In the genomic region with DNA sequence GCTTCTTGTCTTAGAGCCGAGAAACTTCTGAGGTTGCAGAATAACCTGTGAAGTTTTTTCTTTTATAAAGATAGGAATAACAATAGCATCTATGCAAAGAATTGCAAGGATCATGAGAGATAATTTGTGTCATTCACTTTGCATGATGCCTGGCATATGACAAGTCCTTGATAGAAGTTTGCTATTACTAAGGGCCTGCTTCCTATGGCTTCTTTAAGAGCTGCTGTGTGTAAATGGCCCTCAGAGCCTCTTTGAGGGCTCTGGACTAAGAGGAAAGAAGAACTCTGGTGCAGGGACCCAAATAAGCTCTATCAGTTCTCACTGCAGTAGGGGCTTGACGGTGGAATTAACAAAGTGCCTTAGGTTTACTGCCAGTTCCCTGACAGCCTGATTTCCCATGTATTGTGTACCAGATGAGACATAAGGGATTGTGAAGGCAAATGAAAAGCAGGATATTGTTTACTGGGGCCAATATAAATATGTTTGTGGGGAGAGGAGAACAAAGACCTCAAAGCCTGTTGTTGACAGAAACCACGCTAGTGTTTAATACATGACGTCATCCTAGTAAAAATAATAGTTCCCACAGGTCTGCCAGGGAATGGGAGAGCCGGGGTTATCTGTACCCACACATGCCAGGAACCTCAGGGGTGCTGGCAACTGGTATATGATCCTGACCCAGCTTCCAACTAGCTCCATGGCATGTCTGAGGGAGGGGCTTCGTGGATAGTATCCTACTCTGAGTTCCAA, we compare ENCODE assay signal across 11 cellular contexts.
DNase-seq lines count a peak whose midpoint lies in the region; ATAC-seq and TF ChIP-seq lines count a peak whose summit lies in the region.
"Had no signal": no experiment of that assay in that cellular context is flagged by ENCODE, and none has a peak within 500 bp of the region (broad histone marks: within the 10 kb centered on the region; RNA-seq: fewer than 3 reads in every experiment).

No MANE protein-coding gene starts in this region.

- BruUV-seq in IMR-90 (replicated peaks; lab: Mats Ljungman, UMichigan), result no TSS peak

- H3K9me3 ChIP-seq in IMR-90 (ENCODE audit: control insufficient read depth, insufficient read depth, low read length) (no peaks in the 10 kb centered on the region), ovary (no peaks in the 10 kb centered on the region)

- H3K27me3 ChIP-seq in IMR-90 (ENCODE audit: control insufficient read depth, insufficient read depth, low read length) (no peaks in the 10 kb centered on the region; the same call in 1 of the 2 replicates), ovary (no peaks in the 10 kb centered on the region)

- no peak overlapping the region; the same call in 1 of the 2 replicates for H3K4me2 ChIP-seq in IMR-90 (ENCODE audit: low read depth, low read length)

- no peak overlapping the region for H2BK20ac ChIP-seq in IMR-90 (ENCODE audit: low read depth, low read length)

- no peak overlapping the region for H4K8ac ChIP-seq in IMR-90 (ENCODE audit: low read depth in 2 of 2, low read length in 2 of 2)

- H3K36me3 Mint-ChIP-seq in WTC11, result no peaks in the 10 kb centered on the region
- H3K36me3 Mint-ChIP-seq: activated naive CD4-positive, alpha-beta T cell treated with anti-CD3 and anti-CD28 coated beads, Interleukin-2, amount 10 ng/mL, durations not matched to agents 7 days and 5 days had no signal

- H3K4me1 ChIP-seq in IMR-90 (ENCODE audit: control insufficient read depth, insufficient read depth, low read length), result peaks cover 4% of the 10 kb centered on the region; the same call in 1 of the 2 replicates
- peaks cover 4% of the 10 kb centered on the region for H3K4me1 ChIP-seq in ovary (ENCODE audit: insufficient read depth)

- no peak for TF ChIP-seq RAD21 in IMR-90 (IDR thresholded peaks at IDR 0.05; ENCODE audit: low read length)

- in situ Hi-C loops in IMR-90 (cut with MboI; ENCODE audit: low sequenced_read_pairs), result no loop called here

- H2AK9ac ChIP-seq in IMR-90 (replicated peaks; ENCODE audit: low read depth, low read length, poor library complexity), result no peak overlapping the region

- intact Hi-C loops in IMR-90 (cut with micrococcal nuclease) (no loop called here), sciatic nerve (cut with DNase I) (no loop called here), ovary (cut with DNase I) (no loop called here)

- H3K9ac ChIP-seq in IMR-90 (ENCODE audit: low read depth, low read length), result no peak overlapping the region
- H3K9ac ChIP-seq: parathyroid adenoma had no signal

- DNase-seq in IMR-90 (peak; percentile 29), WTC11 (ENCODE audit: low spot score) (no peak), fibroblast of gingiva (ENCODE audit: low read depth) (peak; percentile 42), sciatic nerve (ENCODE audit: low spot score) (no peak), ovary (no peak)
- DNase-seq in activated T-cell treated with anti-CD3 and anti-CD28 coated beads, Interleukin-2, amount 50 U/mL, for 48 hours, result no peak
- DNase-seq: activated naive CD4-positive, alpha-beta T cell treated with anti-CD3 and anti-CD28 coated beads, Interleukin-2, amount 10 ng/mL, durations not matched to agents 7 days and 5 days; DMS 273 treated with DMSO at 0.1 percent for 48 hours; NCI-H2227 treated with DMSO at 0.1 percent for 48 hours had no signal

- peak; percentile 53 for ATAC-seq in IMR-90 (ENCODE audit: low read depth)
- ATAC-seq in WTC11, result peak; percentile 45
- ATAC-seq in sciatic nerve, result peak; percentile 58
- no peak for ATAC-seq in GM19023 (IDR thresholded peaks at IDR 0.05; ENCODE audit: unreplicated experiment)

- H2AK5ac ChIP-seq in IMR-90 (ENCODE audit: low read depth, low read length), result no peak overlapping the region

- peaks cover 55% of the 10 kb centered on the region for H3K4me1 Mint-ChIP-seq in WTC11
- H3K4me1 Mint-ChIP-seq: activated naive CD4-positive, alpha-beta T cell treated with anti-CD3 and anti-CD28 coated beads, Interleukin-2, amount 10 ng/mL, durations not matched to agents 7 days and 5 days had no signal

- H4K91ac ChIP-seq in IMR-90 (ENCODE audit: insufficient read depth, low read depth, low read length), result no peak overlapping the region

- TF ChIP-seq POLR2A in IMR-90 (IDR thresholded peaks at IDR 0.05; ENCODE audit: low read depth, low read length), result no peak
- TF ChIP-seq POLR2A in ovary (IDR thresholded peaks at IDR 0.05), result no peak

- H2BK15ac ChIP-seq in IMR-90 (ENCODE audit: low read depth, low read length), result no peak overlapping the region

- H2BK5ac ChIP-seq in IMR-90 (ENCODE audit: low read depth, low read length, poor library complexity, severe bottlenecking), result no peak overlapping the region

- H3K27ac ChIP-seq in IMR-90 (ENCODE audit: insufficient read depth, low read length) (no peak overlapping the region), ovary (no peak overlapping the region)
- H3K27ac ChIP-seq: parathyroid adenoma had no signal

- no peaks in the 10 kb centered on the region; the same call in 1 of the 2 replicates for H3K9me1 ChIP-seq in IMR-90 (ENCODE audit: insufficient read depth, low read length)

- no peaks in the 10 kb centered on the region for H3K79me1 ChIP-seq in IMR-90 (ENCODE audit: low read depth in 1 of 2, low read length in 2 of 2)

- no peak for TF ChIP-seq EP300 in ovary (IDR thresholded peaks at IDR 0.05)

- no peak overlapping the region for H3K23ac ChIP-seq in IMR-90 (ENCODE audit: low read depth, low read length)

- H3K9me3 Mint-ChIP-seq in WTC11, result no peaks in the 10 kb centered on the region
- H3K9me3 Mint-ChIP-seq: activated naive CD4-positive, alpha-beta T cell treated with anti-CD3 and anti-CD28 coated beads, Interleukin-2, amount 10 ng/mL, durations not matched to agents 7 days and 5 days had no signal

- no peak overlapping the region for H3K56ac ChIP-seq in IMR-90 (ENCODE audit: extremely low read depth, insufficient read depth, low read length)

- TF ChIP-seq CTCF in IMR-90 (conservative IDR thresholded peaks at IDR 0.05; ENCODE audit: low read depth, low read length) (no peak), WTC11 (IDR thresholded peaks at IDR 0.05) (no peak), ovary (IDR thresholded peaks at IDR 0.05) (no peak)

- H3K36me3 ChIP-seq in IMR-90 (ENCODE audit: control insufficient read depth, insufficient read depth, low read length) (no peaks in the 10 kb centered on the region), ovary (no peaks in the 10 kb centered on the region)

- no peak overlapping the region for H3K18ac ChIP-seq in IMR-90 (ENCODE audit: low read depth, low read length)

- CTCF ChIA-PET in IMR-90 (lab: Yijun Ruan, JAX), result no interaction called here
- CTCF ChIA-PET in WTC11 (lab: Charles Lee), result interaction anchor here (1.1 to 2.1 kb wide), 2 partner anchors 65 to 381 kb away, joined by 4 to 7 read pairs; no protein-coding TSS in a partner anchor

- H3K14ac ChIP-seq in IMR-90 (replicated peaks; ENCODE audit: low read depth, low read length), result no peak overlapping the region

- no peak overlapping the region for H2BK120ac ChIP-seq in IMR-90 (ENCODE audit: low read depth, low read length)

- H3K27ac Mint-ChIP-seq in WTC11, result no peak overlapping the region
- H3K27ac Mint-ChIP-seq: activated naive CD4-positive, alpha-beta T cell treated with anti-CD3 and anti-CD28 coated beads, Interleukin-2, amount 10 ng/mL, durations not matched to agents 7 days and 5 days had no signal

- no peaks in the 10 kb centered on the region for H3K27me3 Mint-ChIP-seq in WTC11 (ENCODE audit: low read depth)
- H3K27me3 Mint-ChIP-seq: activated naive CD4-positive, alpha-beta T cell treated with anti-CD3 and anti-CD28 coated beads, Interleukin-2, amount 10 ng/mL, durations not matched to agents 7 days and 5 days had no signal

- 100% methylated on average over 1 of the region's 6 CpGs; no CpG with 5 or more reads in 1 of the 2 experiments for WGBS in IMR-90 (ENCODE audit: extremely low coverage in 2 of 2, insufficient read length in 1 of 2), 2 experiments
- WGBS in ovary, 3 donors, result 40 to 42% (median 41%) methylated on average over 6 of the region's 6 CpGs

- dilution Hi-C loops in IMR-90 (cut with HindIII; ENCODE audit: low sequenced_read_pairs, unreplicated experiment), result no loop called here

- no peak overlapping the region for H3K4me3 ChIP-seq in IMR-90 (ENCODE audit: insufficient read depth, low read depth, low read length)
- no peak overlapping the region for H3K4me3 ChIP-seq in ovary

- no peak overlapping the region for H4K5ac ChIP-seq in IMR-90 (ENCODE audit: low read depth, low read length)

- no peak overlapping the region for H2AFZ ChIP-seq in IMR-90 (replicated peaks; ENCODE audit: low read length, poor library complexity)
- H2AFZ ChIP-seq: parathyroid adenoma had no signal

- no peak overlapping the region for H3K4me3 Mint-ChIP-seq in WTC11
- H3K4me3 Mint-ChIP-seq: activated naive CD4-positive, alpha-beta T cell treated with anti-CD3 and anti-CD28 coated beads, Interleukin-2, amount 10 ng/mL, durations not matched to agents 7 days and 5 days had no signal

- H3K4ac ChIP-seq in IMR-90 (ENCODE audit: low read depth, low read length), result no peak overlapping the region

- no peaks in the 10 kb centered on the region for H4K20me1 ChIP-seq in IMR-90 (ENCODE audit: insufficient read depth, low read length)

- POLR2A ChIA-PET in IMR-90 (lab: Charles Lee; ENCODE audit: unreplicated experiment) (no interaction called here), WTC11 (lab: Charles Lee) (no interaction called here)

TF ChIP-seq in IMR-90, 13 proteins besides CTCF, POLR2A, EP300 and RAD21:
- TF ChIP-seq ELK1 (IDR thresholded peaks at IDR 0.05; ENCODE audit: borderline replicate concordance, low read depth, low read length), result no peak
- TF ChIP-seq CHD1 (IDR thresholded peaks at IDR 0.05; ENCODE audit: low read depth, low read length), result no peak

TF ChIP-seq in WTC11, 78 proteins besides CTCF, POLR2A, EP300 and RAD21 (continues in another document):
- TF ChIP-seq RELA (CRISPR knock-in tag; IDR thresholded peaks at IDR 0.05; ENCODE audit: borderline replicate concordance) (no peak), NFE2L1 (CRISPR knock-in tag; IDR thresholded peaks at IDR 0.05) (no peak), EMX1 (CRISPR knock-in tag; IDR thresholded peaks at IDR 0.05) (no peak), FOXJ3 (CRISPR knock-in tag; IDR thresholded peaks at IDR 0.05; ENCODE audit: borderline replicate concordance) (no peak)
- TF ChIP-seq, protein P1, sequence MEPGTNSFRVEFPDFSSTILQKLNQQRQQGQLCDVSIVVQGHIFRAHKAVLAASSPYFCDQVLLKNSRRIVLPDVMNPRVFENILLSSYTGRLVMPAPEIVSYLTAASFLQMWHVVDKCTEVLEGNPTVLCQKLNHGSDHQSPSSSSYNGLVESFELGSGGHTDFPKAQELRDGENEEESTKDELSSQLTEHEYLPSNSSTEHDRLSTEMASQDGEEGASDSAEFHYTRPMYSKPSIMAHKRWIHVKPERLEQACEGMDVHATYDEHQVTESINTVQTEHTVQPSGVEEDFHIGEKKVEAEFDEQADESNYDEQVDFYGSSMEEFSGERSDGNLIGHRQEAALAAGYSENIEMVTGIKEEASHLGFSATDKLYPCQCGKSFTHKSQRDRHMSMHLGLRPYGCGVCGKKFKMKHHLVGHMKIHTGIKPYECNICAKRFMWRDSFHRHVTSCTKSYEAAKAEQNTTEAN (CRISPR knock-in tag; IDR thresholded peaks at IDR 0.05), result no peak

Comparison
In these comparisons a context has a peak if more than half of its experiments do, and no peak if none do; other contexts are left out.
1. DNase-seq: peak in IMR-90 (single experiment) and fibroblast of gingiva (single experiment); none in WTC11 (single experiment), sciatic nerve (single experiment), activated T-cell treated with anti-CD3 and anti-CD28 coated beads, Interleukin-2, amount 50 U/mL, for 48 hours (0 of 2) and ovary (0 of 5).